In the genomic region with DNA sequence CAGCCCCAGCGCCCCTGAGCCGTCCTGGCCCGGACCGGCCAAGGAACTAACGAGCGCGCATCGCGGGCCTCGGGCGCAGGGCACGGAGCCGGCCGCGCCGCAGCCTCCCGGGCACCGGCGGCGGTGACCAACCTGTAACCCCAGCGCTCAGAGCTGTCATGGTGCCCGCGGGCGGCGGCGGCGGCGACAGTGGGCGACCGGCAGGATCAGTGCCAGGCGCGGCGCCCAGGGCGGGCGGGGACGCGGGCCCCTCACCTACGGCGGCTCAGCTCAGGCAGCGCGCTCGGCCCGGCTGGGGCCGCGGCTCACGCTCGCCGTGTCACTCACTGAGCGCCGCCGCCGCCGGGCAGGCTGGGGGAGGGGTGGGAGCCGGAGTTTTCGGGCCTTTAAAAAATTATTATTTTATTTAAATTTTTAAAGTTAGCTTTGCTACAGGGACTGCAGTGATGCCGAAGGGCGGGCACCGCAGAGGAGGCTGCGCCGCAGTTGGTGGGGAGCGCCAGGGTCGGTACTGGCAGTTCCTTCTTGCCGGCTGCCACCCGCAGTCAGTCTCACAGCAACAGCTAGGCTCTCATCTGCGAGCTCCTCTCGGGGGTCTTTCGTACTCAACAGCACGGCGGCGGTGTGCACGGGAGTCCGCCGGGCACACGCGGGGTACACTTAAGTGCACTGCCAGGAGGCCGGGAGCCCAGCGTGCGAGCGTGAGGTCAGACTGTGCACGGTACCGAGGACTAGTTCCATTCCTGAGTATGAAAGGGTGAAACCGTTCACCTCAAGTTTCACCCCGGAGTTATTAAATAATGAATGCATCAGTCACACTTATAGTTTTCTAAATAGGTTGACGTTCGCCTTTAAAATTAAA, we compare ENCODE assay signal across 8 cellular contexts. TPM values are rescaled to one million over a fixed set of nuclear protein-coding genes. Genes with fewer than 3 reads are reported as not detected.
A peak's percentile ranks its signal among the peaks of the same experiment; 100 is the strongest.
DNase-seq lines count a peak whose midpoint lies in the region; ATAC-seq and TF ChIP-seq lines count a peak whose summit lies in the region.

Gene NALCN (minus strand): TSS at position 328 of the 862 bp plus-strand sequence. CDS start 17,382 bp downstream, outside the sequence.

- no peak for TF ChIP-seq CTCF in MM.1S (IDR thresholded peaks at IDR 0.05; ENCODE audit: low read length)
- no peak for TF ChIP-seq CTCF in mammary epithelial cell (conservative IDR thresholded peaks at IDR 0.05 in 1 of 2, IDR thresholded peaks at IDR 0.05 in 1 of 2; ENCODE audit: extremely low read depth in 1 of 2, insufficient read depth in 1 of 2, low read depth in 1 of 2, low read length in 2 of 2)

- peaks cover 54% of the 10 kb centered on the region for H3K27me3 Mint-ChIP-seq in stimulated activated naive CD8-positive, alpha-beta T cell treated with anti-CD3 and anti-CD28 coated beads, Interleukin-15, amount 100 ng/mL, for 72 hours

- H3K9me3 ChIP-seq in MM.1S (replicated peaks; ENCODE audit: insufficient read depth, low read length): no peaks in the 10 kb centered on the region
- no peaks in the 10 kb centered on the region for H3K9me3 ChIP-seq in mammary epithelial cell (replicated peaks; ENCODE audit: insufficient read depth, low read length)

- H3K9me3 Mint-ChIP-seq in stimulated activated naive CD8-positive, alpha-beta T cell treated with anti-CD3 and anti-CD28 coated beads, Interleukin-15, amount 100 ng/mL, for 72 hours: no peaks in the 10 kb centered on the region

- H4K20me1 ChIP-seq in MM.1S (ENCODE audit: insufficient read depth, low read length): no peaks in the 10 kb centered on the region
- no peaks in the 10 kb centered on the region for H4K20me1 ChIP-seq in mammary epithelial cell (ENCODE audit: insufficient read depth, low read length)

- H2AFZ ChIP-seq in MM.1S (ENCODE audit: low read length): peak within 1 kb of the TSS; percentile 99
- H2AFZ ChIP-seq in mammary epithelial cell (ENCODE audit: low read depth, low read length): peak within 1 kb of the TSS; percentile 99

- CTCF ChIA-PET in mammary epithelial cell (lab: Charles Lee; ENCODE audit: low non-redundant PET): no interaction called here

- no TSS peak for BruUV-seq in mammary epithelial cell (replicated peaks; lab: Mats Ljungman, UMichigan)

- 1% methylated on average over 34 of the region's 85 CpGs for WGBS in mammary epithelial cell (ENCODE audit: low coverage, missing lambda C conversion rate)

- peak within 1 kb of the TSS; percentile 55; the same call in 1 of the 2 replicates for H3K9ac ChIP-seq in MM.1S (ENCODE audit: low read length)
- H3K9ac ChIP-seq in mammary epithelial cell (ENCODE audit: insufficient read depth, low read length): peak within 1 kb of the TSS; percentile 42

- H3K36me3 ChIP-seq in MM.1S (replicated peaks; ENCODE audit: insufficient read depth, low read length): no peaks in the 10 kb centered on the region
- H3K36me3 ChIP-seq in mammary epithelial cell (ENCODE audit: insufficient read depth, low read length): no peaks in the 10 kb centered on the region

- peak; percentile 33 for DNase-seq in Caki2 (ENCODE audit: low read depth)
- peak; percentile 50 for DNase-seq in MM.1S
- DNase-seq in mammary epithelial cell: peak; percentile 14
- DNase-seq in kidney tubule cell (ENCODE audit: low spot score): peak; percentile 41
- DNase-seq in stimulated activated naive CD8-positive, alpha-beta T cell treated with anti-CD3 and anti-CD28 coated beads, Interleukin-15, amount 100 ng/mL, for 72 hours: no peak
- no peak for DNase-seq in central memory CD4-positive, alpha-beta T cell
- DNase-seq in activated CD4-positive, alpha-beta T cell treated with anti-CD3 and anti-CD28 coated beads, Interleukin-2, amount 50 U/mL, for 1 hour: no peak
- DNase-seq in NCI-H226: no peak

- H3K9me2 ChIP-seq in MM.1S (replicated peaks; ENCODE audit: insufficient read depth, low read length): no peaks in the 10 kb centered on the region

- dilution Hi-C loops in mammary epithelial cell (cut with HindIII; ENCODE audit: low sequenced_read_pairs): no loop called here

- H3K4me1 ChIP-seq in MM.1S (ENCODE audit: low read length) (peaks cover 11% of the 10 kb centered on the region), mammary epithelial cell (ENCODE audit: insufficient read depth, low read length) (peaks cover 15% of the 10 kb centered on the region)

- H3K4me2 ChIP-seq in MM.1S (ENCODE audit: low read depth, low read length) (peak within 1 kb of the TSS; percentile 99), mammary epithelial cell (ENCODE audit: insufficient read depth, low read depth, low read length) (peak within 1 kb of the TSS; percentile 99)

- H3K4me3 ChIP-seq in MM.1S (ENCODE audit: low read length) (peak within 1 kb of the TSS; percentile 87), mammary epithelial cell (replicated peaks in 1 of 3; ENCODE audit: insufficient read depth in 1 of 3, low read depth in 2 of 3, low read length in 3 of 3) (peak within 1 kb of the TSS; percentile 53 to 71 (median 62))

- H3K4me1 Mint-ChIP-seq in stimulated activated naive CD8-positive, alpha-beta T cell treated with anti-CD3 and anti-CD28 coated beads, Interleukin-15, amount 100 ng/mL, for 72 hours: no peaks in the 10 kb centered on the region

- H3K79me2 ChIP-seq in MM.1S (ENCODE audit: low read length) (peaks cover 3% of the 10 kb centered on the region; the same call in 1 of the 2 replicates), mammary epithelial cell (ENCODE audit: insufficient read depth, low read length) (no peaks in the 10 kb centered on the region)

- H3F3A ChIP-seq in MM.1S (ENCODE audit: insufficient read depth, low read length): peaks cover 12% of the 10 kb centered on the region

- intact Hi-C loops in mammary epithelial cell (cut with micrococcal nuclease): loop anchor here (5.0 kb wide), 1 partner anchor 41 kb away; no protein-coding TSS in a partner anchor

- peak; percentile 60 for ATAC-seq in stimulated activated naive CD8-positive, alpha-beta T cell treated with anti-CD3 and anti-CD28 coated beads, Interleukin-15, amount 100 ng/mL, for 72 hours

- in situ Hi-C loops in Caki2 (cut with HindIII; ENCODE audit: low pct_unique_long_range_greater_than_20kb, low sequenced_read_pairs) (no loop called here), mammary epithelial cell (cut with MboI; ENCODE audit: low sequenced_read_pairs in 2 of 2) (no loop called here)

- H3K27me3 ChIP-seq in MM.1S (replicated peaks; ENCODE audit: insufficient read depth, low read length): no peaks in the 10 kb centered on the region; the same call in 1 of the 2 replicates
- H3K27me3 ChIP-seq in mammary epithelial cell (ENCODE audit: insufficient read depth, low read length): no peaks in the 10 kb centered on the region

- H3K4me3 Mint-ChIP-seq in stimulated activated naive CD8-positive, alpha-beta T cell treated with anti-CD3 and anti-CD28 coated beads, Interleukin-15, amount 100 ng/mL, for 72 hours: peak within 1 kb of the TSS; percentile 26 to 65

- H3K27ac ChIP-seq in MM.1S (ENCODE audit: low read length) (peak within 1 kb of the TSS; percentile 70; the same call in 1 of the 2 replicates), mammary epithelial cell (ENCODE audit: insufficient read depth, low read depth, low read length) (peak within 1 kb of the TSS; percentile 47)

- H3K27ac Mint-ChIP-seq in stimulated activated naive CD8-positive, alpha-beta T cell treated with anti-CD3 and anti-CD28 coated beads, Interleukin-15, amount 100 ng/mL, for 72 hours: no peak within 1 kb of the TSS

RNA-seq across cellular contexts. Expression of gene NALCN, which starts in this region (rescaled TPM):
- 0.34 TPM in 1 of 2 replicates, not detected in the other for total RNA-seq in Caki2 (2014; rRNA removed; shearing (Covaris generic); ENCODE audit: low replicate concordance)
- 1 to 10 TPM; 2.4 to 4.5 TPM for total RNA-seq in mammary epithelial cell
- 0.91 TPM for polyA plus RNA-seq in mammary epithelial cell
- not detected for polyA minus RNA-seq in mammary epithelial cell

Comparison
In these comparisons a context has a peak if more than half of its experiments do, and no peak if none do; other contexts are left out.
1. Peak in DNase-seq in Caki2; RNA of the gene not detected or under 1 TPM.
2. DNase-seq: peak in MM.1S (single experiment), mammary epithelial cell (single experiment) and kidney tubule cell (single experiment); none in stimulated activated naive CD8-positive, alpha-beta T cell treated with anti-CD3 and anti-CD28 coated beads, Interleukin-15, amount 100 ng/mL, for 72 hours (0 of 2), central memory CD4-positive, alpha-beta T cell (single experiment), activated CD4-positive, alpha-beta T cell treated with anti-CD3 and anti-CD28 coated beads, Interleukin-2, amount 50 U/mL, for 1 hour (single experiment) and NCI-H226 (single experiment).